ENCODE assay signal across 8 cellular contexts in the genomic region with DNA sequence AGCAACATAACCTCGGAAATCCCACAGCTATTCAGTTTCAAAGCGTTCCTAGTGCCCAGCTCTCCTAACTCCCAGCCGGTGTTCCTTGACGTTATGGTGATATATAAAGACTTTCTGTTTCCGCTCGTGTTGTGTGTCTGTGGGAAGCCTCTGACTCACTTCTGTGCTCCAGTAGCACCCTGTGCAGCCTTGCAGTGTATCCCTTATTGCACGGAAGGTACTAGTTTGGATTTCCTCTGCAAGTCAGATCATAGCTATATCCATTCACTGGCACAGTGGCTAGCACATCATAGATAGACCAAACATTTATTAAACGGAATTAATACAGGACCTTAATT. TPM values are rescaled to one million over a fixed set of nuclear protein-coding genes. Genes with fewer than 3 reads are reported as not detected.
DNase-seq lines count a peak whose midpoint lies in the region; TF ChIP-seq lines count a peak whose summit lies in the region.

No MANE protein-coding gene starts in this region.

- H3K36me3 ChIP-seq in MM.1S (replicated peaks; ENCODE audit: insufficient read depth, low read length) (no peaks in the 10 kb centered on the region), neuron (ENCODE audit: insufficient read depth, low read length) (no peaks in the 10 kb centered on the region)

- H3F3A ChIP-seq in MM.1S (ENCODE audit: insufficient read depth, low read length) = no peaks in the 10 kb centered on the region

- peak overlapping the region; percentile 77 for H3K9ac ChIP-seq in MM.1S (ENCODE audit: low read length)

- H3K4me1 ChIP-seq in MM.1S (ENCODE audit: low read length) = no peaks in the 10 kb centered on the region
- H3K4me1 ChIP-seq in neuron (ENCODE audit: insufficient read depth, low read length) = no peaks in the 10 kb centered on the region

- no peaks in the 10 kb centered on the region for H3K9me3 ChIP-seq in MM.1S (replicated peaks; ENCODE audit: insufficient read depth, low read length)
- no peaks in the 10 kb centered on the region for H3K9me3 ChIP-seq in neuron (ENCODE audit: low read length)

- H4K20me1 ChIP-seq in MM.1S (ENCODE audit: insufficient read depth, low read length) = no peaks in the 10 kb centered on the region

- H2AFZ ChIP-seq in MM.1S (ENCODE audit: low read length) (peak overlapping the region; percentile 98), neuron (ENCODE audit: low read depth, low read length) (peak overlapping the region; percentile 84)

- H3K4me2 ChIP-seq in MM.1S (ENCODE audit: low read depth, low read length) = peak overlapping the region; percentile 83

- H3K4me3 ChIP-seq in GM12864 (ENCODE audit: low read depth, low read length) (peak overlapping the region; percentile 66), MM.1S (ENCODE audit: low read length) (peak overlapping the region; percentile 95), fibroblast of pulmonary artery (replicated peaks; ENCODE audit: low read depth, low read length) (peak overlapping the region; percentile 74), neuron (ENCODE audit: low read length) (peak overlapping the region; percentile 68)

- no peaks in the 10 kb centered on the region for H3K9me2 ChIP-seq in MM.1S (replicated peaks; ENCODE audit: insufficient read depth, low read length)

- in situ Hi-C loops in KBM-7 (cut with MboI; ENCODE audit: low pct_unique_long_range_greater_than_20kb, low sequenced_read_pairs) = no loop called here

- 0 out of 2 replicates have a peak, but pooled peaks cover 2% of the 10 kb centered on the region for H3K79me2 ChIP-seq in MM.1S (ENCODE audit: low read length)

- H3K27ac ChIP-seq in MM.1S (ENCODE audit: low read length) = no peak overlapping the region

- no peak for TF ChIP-seq CTCF in GM12864 (IDR thresholded peaks at IDR 0.05; ENCODE audit: low read depth, low read length, missing control alignments)
- TF ChIP-seq CTCF in MM.1S (IDR thresholded peaks at IDR 0.05; ENCODE audit: low read length) = no peak
- TF ChIP-seq CTCF in fibroblast of pulmonary artery (IDR thresholded peaks at IDR 0.05; ENCODE audit: low read length, missing control alignments) = no peak

- DNase-seq in GM12864 (ENCODE audit: low read depth) (no peak), H4 (ENCODE audit: low spot score) (peak; percentile 30), MM.1S (peak; percentile 10), fibroblast of pulmonary artery (ENCODE audit: low read depth) (peak; percentile 74), KBM-7 (no peak), NCI-H187 treated with DMSO at 0.1 percent for 48 hours (lab: John Stamatoyannopoulos, UW) (no peak)
- peak; percentile 20 for DNase-seq in activated T-cell treated with anti-CD3 and anti-CD28 coated beads, Interleukin-2, amount 50 U/mL, for 1 hour

- H3K27me3 ChIP-seq in MM.1S (replicated peaks; ENCODE audit: insufficient read depth, low read length) (no peaks in the 10 kb centered on the region), neuron (ENCODE audit: insufficient read depth, low read length) (no peaks in the 10 kb centered on the region)

RNA-seq across cellular contexts. Expression of a gene that starts 0.6 kb away (rescaled TPM):
- 2.4 and 3.9 TPM in 2 replicates for total RNA-seq in H4 (2014; rRNA removed; shearing (Covaris generic))

Comparison
In these comparisons a context has a peak if more than half of its experiments do, and no peak if none do; other contexts are left out.
1. DNase-seq: peak in H4 (single experiment), MM.1S (single experiment), activated T-cell treated with anti-CD3 and anti-CD28 coated beads, Interleukin-2, amount 50 U/mL, for 1 hour (single experiment) and fibroblast of pulmonary artery (single experiment); none in GM12864 (single experiment), KBM-7 (single experiment) and NCI-H187 treated with DMSO at 0.1 percent for 48 hours (single experiment).
2. Peak in every context shown above with its lines, with median percentiles within 50 percentile points of each other: H3K4me3 ChIP-seq.